ENCODE assay signal across 19 cellular contexts in genomic region chr2:67792796-67793195, GRCh38.
"Had no signal": no experiment of that assay in that cellular context is flagged by ENCODE, and none has a peak within 500 bp of the region (broad histone marks: within the 10 kb centered on the region; RNA-seq: fewer than 3 reads in every experiment).

No MANE protein-coding gene starts in this region.

- DNase-seq: activated CD4-positive, alpha-beta T cell treated with anti-CD3 and anti-CD28 coated beads for 36 hours; activated CD4-positive, alpha-beta T cell treated with anti-CD3 and anti-CD28 coated beads, Interleukin-2, amount 50 U/mL, for 48 hours; activated naive CD4-positive, alpha-beta T cell treated with anti-CD3 and anti-CD28 coated beads for 36 hours; activated T-cell treated with anti-CD3 and anti-CD28 coated beads, Interleukin-2, amount 50 U/mL, for 48 hours; amygdala; cerebellar nuclear complex; hippocampal formation; left ventricle myocardium superior; nephron progenitor cell; right lobe of liver; stimulated activated CD4-positive, alpha-beta T cell treated with anti-CD3 and anti-CD28 coated beads, Interleukin-2, amount 100 ng/mL, for 24 hours; stimulated activated naive CD8-positive, alpha-beta T cell treated with anti-CD3 and anti-CD28 coated beads, Interleukin-15, amount 100 ng/mL, for 72 hours; T1000 had no signal

- H3K4me1 ChIP-seq: right lobe of liver had no signal

- H3K27ac ChIP-seq: coronary artery, esophagus muscularis mucosa, right lobe of liver, tibial nerve had no signal

- H3K27me3 ChIP-seq: esophagus muscularis mucosa, right lobe of liver, tibial nerve had no signal

- H3K4me3 ChIP-seq: coronary artery, esophagus muscularis mucosa, right lobe of liver, skin epidermis, tibial nerve had no signal

- H3K9me3 ChIP-seq: esophagus muscularis mucosa, right lobe of liver, tibial nerve had no signal

- ATAC-seq: activated CD4-positive, alpha-beta T cell treated with anti-CD3 and anti-CD28 coated beads for 36 hours; left ventricle myocardium superior; right lobe of liver; stimulated activated effector memory CD8-positive, alpha-beta T cell treated with anti-CD3 and anti-CD28 coated beads, Interleukin-12 subunit alpha, Interleukin-12 subunit beta, amount 100 ng/mL, for 72 hours; stimulated activated naive CD8-positive, alpha-beta T cell treated with anti-CD3 and anti-CD28 coated beads, Interleukin-15, amount 100 ng/mL, for 72 hours; WTC11 had no signal

- H3K36me3 ChIP-seq: esophagus muscularis mucosa, right lobe of liver, tibial nerve had no signal
